Comparison of ENCODE assay signal across 15 cellular contexts in the genomic region with DNA sequence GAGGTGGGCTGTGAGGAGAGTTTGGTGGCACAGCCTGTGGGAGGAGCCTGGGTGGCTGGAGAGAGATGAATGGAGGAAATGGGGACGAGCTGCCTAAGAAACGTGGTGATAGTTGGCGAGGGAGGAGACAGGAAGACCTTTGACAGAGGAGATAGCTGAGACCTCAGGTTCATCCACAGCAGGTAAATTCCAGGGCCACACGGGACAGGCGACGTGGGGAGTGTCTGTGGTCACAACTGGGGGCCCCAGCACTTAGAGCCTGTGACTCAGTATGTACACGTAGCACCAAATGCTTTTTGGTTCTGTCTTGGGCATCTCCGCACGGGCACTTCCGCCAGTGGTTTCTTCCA. TPM values are rescaled to one million over a fixed set of nuclear protein-coding genes. Genes with fewer than 3 reads are reported as not detected.
DNase-seq lines count a peak whose midpoint lies in the region; ATAC-seq and TF ChIP-seq lines count a peak whose summit lies in the region.
"Had no signal": no experiment of that assay in that cellular context is flagged by ENCODE, and none has a peak within 500 bp of the region (broad histone marks: within the 10 kb centered on the region; RNA-seq: fewer than 3 reads in every experiment).

No MANE protein-coding gene starts in this region.

- peak; percentile 59 for DNase-seq in activated CD4-positive, alpha-beta T cell treated with anti-CD3 and anti-CD28 coated beads for 36 hours
- no peak for DNase-seq in activated CD4-positive, alpha-beta T cell treated with anti-CD3 and anti-CD28 coated beads for 1 hour
- peak; percentile 38 for DNase-seq in activated naive CD8-positive, alpha-beta T cell treated with anti-CD3 and anti-CD28 coated beads for 36 hours
- DNase-seq in smooth muscle cell (lab: John Stamatoyannopoulos, UW; ENCODE audit: unreplicated experiment), result no peak
- no peak for DNase-seq in GM23338 (ENCODE audit: low spot score)
- no peak for DNase-seq in NCI-H774 (lab: John Stamatoyannopoulos, UW)
- no peak for DNase-seq in SIG-M5 treated with dmso at 0.1 percent for 504 hours (lab: John Stamatoyannopoulos, UW; ENCODE audit: unreplicated experiment)
- DNase-seq: NCI-H187 treated with DMSO at 0.1 percent for 48 hours, tibial artery had no signal

- ATAC-seq in activated CD4-positive, alpha-beta T cell treated with anti-CD3 and anti-CD28 coated beads for 36 hours, result peak; percentile 85
- ATAC-seq in GM23338, result no peak

- no peaks in the 10 kb centered on the region for H3K9me3 Mint-ChIP-seq in activated CD4-positive, alpha-beta T cell treated with anti-CD3 and anti-CD28 coated beads for 36 hours (ENCODE audit: low read depth)
- H3K9me3 Mint-ChIP-seq in activated naive CD8-positive, alpha-beta T cell treated with anti-CD3 and anti-CD28 coated beads for 36 hours, result no peaks in the 10 kb centered on the region
- H3K9me3 Mint-ChIP-seq in GM23338, result no peaks in the 10 kb centered on the region

- H3K4me1 ChIP-seq in Loucy (ENCODE audit: insufficient read depth, low read length, poor library complexity, severe bottlenecking) (peaks cover 33% of the 10 kb centered on the region), smooth muscle cell (ENCODE audit: low read depth) (peaks cover 9% of the 10 kb centered on the region), GM23338 (ENCODE audit: insufficient read depth) (0 out of 2 replicates have a peak, but pooled peaks cover 4% of the 10 kb centered on the region)

- H3K36me3 ChIP-seq in Loucy (ENCODE audit: insufficient read depth, low read length) (no peaks in the 10 kb centered on the region), smooth muscle cell (ENCODE audit: low read depth) (no peaks in the 10 kb centered on the region), GM23338 (ENCODE audit: insufficient read depth) (no peaks in the 10 kb centered on the region)
- H3K36me3 ChIP-seq: tibial artery had no signal

- H3K27me3 ChIP-seq in Loucy (ENCODE audit: insufficient read depth, low read length, poor library complexity, severe bottlenecking) (no peaks in the 10 kb centered on the region), smooth muscle cell (ENCODE audit: low read depth) (no peaks in the 10 kb centered on the region), GM23338 (ENCODE audit: insufficient read depth) (no peaks in the 10 kb centered on the region)
- H3K27me3 ChIP-seq: SJSA1, tibial artery had no signal

- CTCF ChIA-PET in activated CD4-positive, alpha-beta T cell treated with anti-CD3 and anti-CD28 coated beads for 36 hours (lab: Charles Lee), result interaction anchor here (0.6 kb wide), 1 partner anchor 39 kb away, joined by 3 read pairs; no protein-coding TSS in a partner anchor

- TF ChIP-seq CTCF in Loucy (conservative IDR thresholded peaks at IDR 0.05; ENCODE audit: low read length) (no peak), smooth muscle cell (IDR thresholded peaks at IDR 0.05; ENCODE audit: borderline replicate concordance, insufficient read depth, poor library complexity, severe bottlenecking) (no peak), GM23338 (conservative IDR thresholded peaks at IDR 0.05; ENCODE audit: low read depth in 2 of 2) (no peak)

- H3K9ac ChIP-seq in Loucy (ENCODE audit: low read depth, low read length, poor library complexity, severe bottlenecking) (no peak overlapping the region), smooth muscle cell (ENCODE audit: low read depth) (peak overlapping the region; percentile 44)

- peaks cover 37% of the 10 kb centered on the region; the same call in 1 of the 2 replicates for H3K79me2 ChIP-seq in Loucy (ENCODE audit: insufficient read depth, low read length)
- H3K79me2 ChIP-seq in smooth muscle cell (ENCODE audit: low read depth), result peaks cover 72% of the 10 kb centered on the region
- H3K79me2 ChIP-seq in GM23338 (replicated peaks; ENCODE audit: insufficient read depth), result peaks cover 82% of the 10 kb centered on the region

- H3K27ac ChIP-seq in smooth muscle cell (ENCODE audit: low read depth) (peak overlapping the region; percentile 81), GM23338 (ENCODE audit: low read depth) (no peak overlapping the region)
- H3K27ac ChIP-seq: SJSA1, tibial artery had no signal

- H3K4me1 Mint-ChIP-seq in activated CD4-positive, alpha-beta T cell treated with anti-CD3 and anti-CD28 coated beads for 36 hours, result peaks cover 46% of the 10 kb centered on the region
- peaks cover 41% of the 10 kb centered on the region for H3K4me1 Mint-ChIP-seq in activated naive CD8-positive, alpha-beta T cell treated with anti-CD3 and anti-CD28 coated beads for 36 hours
- peaks cover 27% of the 10 kb centered on the region for H3K4me1 Mint-ChIP-seq in GM23338

- 56% methylated on average over 10 of the region's 10 CpGs for WGBS in smooth muscle cell (ENCODE audit: low lambda C conversion rate)

- H4K20me1 ChIP-seq in Loucy (ENCODE audit: insufficient read depth, low read length, poor library complexity, severe bottlenecking), result peaks cover 26% of the 10 kb centered on the region
- H4K20me1 ChIP-seq in smooth muscle cell (ENCODE audit: low read depth), result peaks cover 88% of the 10 kb centered on the region
- peaks cover 19% of the 10 kb centered on the region for H4K20me1 ChIP-seq in GM23338 (replicated peaks; ENCODE audit: insufficient read depth)

- H3K36me3 Mint-ChIP-seq in activated CD4-positive, alpha-beta T cell treated with anti-CD3 and anti-CD28 coated beads for 36 hours (ENCODE audit: low read depth), result peaks cover 2% of the 10 kb centered on the region
- peaks cover 9% of the 10 kb centered on the region for H3K36me3 Mint-ChIP-seq in activated naive CD8-positive, alpha-beta T cell treated with anti-CD3 and anti-CD28 coated beads for 36 hours
- H3K36me3 Mint-ChIP-seq in GM23338 (ENCODE audit: low read depth), result no peaks in the 10 kb centered on the region; the same call in 2 of the 3 replicates

- no peak overlapping the region for H3K4me3 Mint-ChIP-seq in activated CD4-positive, alpha-beta T cell treated with anti-CD3 and anti-CD28 coated beads for 36 hours
- H3K4me3 Mint-ChIP-seq in activated naive CD8-positive, alpha-beta T cell treated with anti-CD3 and anti-CD28 coated beads for 36 hours, result peak overlapping the region; percentile 13
- H3K4me3 Mint-ChIP-seq in GM23338, result no peak overlapping the region; the same call in 2 of the 3 replicates

- no peaks in the 10 kb centered on the region for H3K27me3 Mint-ChIP-seq in activated CD4-positive, alpha-beta T cell treated with anti-CD3 and anti-CD28 coated beads for 36 hours
- no peaks in the 10 kb centered on the region for H3K27me3 Mint-ChIP-seq in activated naive CD8-positive, alpha-beta T cell treated with anti-CD3 and anti-CD28 coated beads for 36 hours
- peaks cover 2% of the 10 kb centered on the region for H3K27me3 Mint-ChIP-seq in GM23338 (ENCODE audit: insufficient read depth, low read depth, poor library complexity)

- H3K9me3 ChIP-seq in Loucy (ENCODE audit: insufficient read depth, low read depth, low read length) (no peaks in the 10 kb centered on the region), smooth muscle cell (replicated peaks; ENCODE audit: low read depth) (no peaks in the 10 kb centered on the region)
- H3K9me3 ChIP-seq: SJSA1, tibial artery had no signal

- intact Hi-C loops in activated CD4-positive, alpha-beta T cell treated with anti-CD3 and anti-CD28 coated beads for 36 hours (cut with DNase I, micrococcal nuclease), result no loop called here

- POLR2A ChIA-PET in activated CD4-positive, alpha-beta T cell treated with anti-CD3 and anti-CD28 coated beads for 36 hours (lab: Charles Lee), result no interaction called here

- H3K4me2 ChIP-seq in Loucy (ENCODE audit: low read depth, low read length, poor library complexity, severe bottlenecking) (peak overlapping the region; percentile 41), smooth muscle cell (peak overlapping the region; percentile 74), GM23338 (no peak overlapping the region)

- H2AFZ ChIP-seq in Loucy (ENCODE audit: low read length) (no peak overlapping the region), smooth muscle cell (ENCODE audit: low read depth) (peak overlapping the region; percentile 34), GM23338 (no peak overlapping the region)

- H3K9me2 ChIP-seq in Loucy (replicated peaks; ENCODE audit: low read depth, low read length), result no peaks in the 10 kb centered on the region
- no peaks in the 10 kb centered on the region for H3K9me2 ChIP-seq in GM23338 (ENCODE audit: insufficient read depth)

- peak overlapping the region; percentile 72 for H3K27ac Mint-ChIP-seq in activated CD4-positive, alpha-beta T cell treated with anti-CD3 and anti-CD28 coated beads for 36 hours
- H3K27ac Mint-ChIP-seq in activated naive CD8-positive, alpha-beta T cell treated with anti-CD3 and anti-CD28 coated beads for 36 hours, result peak overlapping the region; percentile 61
- no peak overlapping the region for H3K27ac Mint-ChIP-seq in GM23338

- H3K4me3 ChIP-seq in Loucy (ENCODE audit: low read length, poor library complexity, severe bottlenecking), result peak overlapping the region; percentile 5
- H3K4me3 ChIP-seq in smooth muscle cell, result no peak overlapping the region
- no peak overlapping the region for H3K4me3 ChIP-seq in GM23338
- H3K4me3 ChIP-seq: SJSA1, tibial artery had no signal

- no peaks in the 10 kb centered on the region for H3F3A ChIP-seq in Loucy (ENCODE audit: low read depth)
- peaks cover 15% of the 10 kb centered on the region for H3F3A ChIP-seq in smooth muscle cell (ENCODE audit: low read depth)
- H3F3A ChIP-seq in GM23338 (replicated peaks; ENCODE audit: low read depth), result no peaks in the 10 kb centered on the region

RNA-seq across cellular contexts. Expression of a gene that starts 7.7 kb away (rescaled TPM):
- 10 to 100 TPM; 48.2 to 57.7 TPM for total RNA-seq in activated CD4-positive, alpha-beta T cell treated with anti-CD3 and anti-CD28 coated beads for 36 hours
- total RNA-seq in activated naive CD8-positive, alpha-beta T cell treated with anti-CD3 and anti-CD28 coated beads for 36 hours, result 10 to 100 TPM; 34.7 to 37.7 TPM
- total RNA-seq in smooth muscle cell, result 25.3 and 26.6 TPM in 2 replicates
- polyA plus RNA-seq in smooth muscle cell, result 26.8 and 40.3 TPM in 2 replicates
- total RNA-seq in GM23338 (2014; rRNA removed; shearing (Covaris generic)), result 42.1 and 54.9 TPM in 2 replicates
- polyA plus RNA-seq in GM23338 (2016; fragmentation: Nextera tagmentation; extraction: Ambion mirVana), result 17.3 and 19.4 TPM in 2 replicates

RNA-seq across cellular contexts. Expression of a gene that starts 33.9 kb away (rescaled TPM):
- total RNA-seq in activated CD4-positive, alpha-beta T cell treated with anti-CD3 and anti-CD28 coated beads for 36 hours, result 10 to 100 TPM; 12.3 to 14.1 TPM
- 1 to 10 TPM; 4.2 to 5.4 TPM for total RNA-seq in activated naive CD8-positive, alpha-beta T cell treated with anti-CD3 and anti-CD28 coated beads for 36 hours
- total RNA-seq in smooth muscle cell, result 19.9 and 20.3 TPM in 2 replicates
- 9.9 and 26.4 TPM in 2 replicates for polyA plus RNA-seq in smooth muscle cell
- 49.9 and 55.9 TPM in 2 replicates for total RNA-seq in GM23338 (2014; rRNA removed; shearing (Covaris generic))
- polyA plus RNA-seq in GM23338 (2016; fragmentation: Nextera tagmentation; extraction: Ambion mirVana), result 20.2 and 22.1 TPM in 2 replicates

RNA-seq across cellular contexts. Expression of a gene that starts 44.9 kb away (rescaled TPM):
- total RNA-seq in activated CD4-positive, alpha-beta T cell treated with anti-CD3 and anti-CD28 coated beads for 36 hours, result 100 to 1,000 TPM; 111 to 155 TPM
- 100 to 1,000 TPM; 146 to 154 TPM for total RNA-seq in activated naive CD8-positive, alpha-beta T cell treated with anti-CD3 and anti-CD28 coated beads for 36 hours
- 139 and 162 TPM in 2 replicates for total RNA-seq in smooth muscle cell
- polyA plus RNA-seq in smooth muscle cell (434 and 438 TPM in 2 replicates), GM23338 (2016; fragmentation: Nextera tagmentation; extraction: Ambion mirVana) (465 and 502 TPM in 2 replicates)
- total RNA-seq in GM23338 (2014; rRNA removed; shearing (Covaris generic)), result 266 and 302 TPM in 2 replicates

RNA-seq across cellular contexts. Expression of a gene that starts 52.1 kb away (rescaled TPM):
- total RNA-seq in activated CD4-positive, alpha-beta T cell treated with anti-CD3 and anti-CD28 coated beads for 36 hours, result not detected
- not detected for total RNA-seq in activated naive CD8-positive, alpha-beta T cell treated with anti-CD3 and anti-CD28 coated beads for 36 hours
- total RNA-seq in smooth muscle cell, result not detected in 2 replicates
- 0.82 and 0.89 TPM in 2 replicates for polyA plus RNA-seq in smooth muscle cell
- total RNA-seq in GM23338 (2014; rRNA removed; shearing (Covaris generic)), result 1.3 TPM in 1 of 2 replicates, not detected in the other
- 0.33 and 0.47 TPM in 2 replicates for polyA plus RNA-seq in GM23338 (2016; fragmentation: Nextera tagmentation; extraction: Ambion mirVana)
- total RNA-seq: cerebellum, frontal cortex, myocyte, NCI-H460, SJSA1 had no signal

Comparison
In these comparisons a context has a peak if more than half of its experiments do, and no peak if none do; other contexts are left out.
1. DNase-seq: peak in activated CD4-positive, alpha-beta T cell treated with anti-CD3 and anti-CD28 coated beads for 36 hours (single experiment) and activated naive CD8-positive, alpha-beta T cell treated with anti-CD3 and anti-CD28 coated beads for 36 hours (single experiment); none in activated CD4-positive, alpha-beta T cell treated with anti-CD3 and anti-CD28 coated beads for 1 hour (single experiment), smooth muscle cell (single experiment), GM23338 (single experiment), NCI-H774 (single experiment) and SIG-M5 treated with dmso at 0.1 percent for 504 hours (single experiment).